In genomic region chr10:79242620-79243152, GRCh38 we compare ENCODE assay signal across 8 cellular contexts.
A peak's percentile ranks its signal among the peaks of the same experiment; 100 is the strongest.
DNase-seq lines count a peak whose midpoint lies in the region; ATAC-seq and TF ChIP-seq lines count a peak whose summit lies in the region.

No MANE protein-coding gene starts in this region.

- no peaks in the 10 kb centered on the region for H3K9me3 ChIP-seq in GM23248 (ENCODE audit: low read depth)
- H3K9me3 ChIP-seq in ectodermal cell (ENCODE audit: control insufficient read depth, low read length) = no peaks in the 10 kb centered on the region
- no peaks in the 10 kb centered on the region for H3K9me3 ChIP-seq in lung (ENCODE audit: control insufficient read depth in 2 of 2, insufficient read depth in 1 of 2, low read length in 1 of 2)

- 0% methylated on average over 28 to 38 of the region's 60 CpGs for WGBS in GM23248 (ENCODE audit: low coverage in 1 of 2, low lambda C conversion rate in 2 of 2, missing lambda C conversion rate in 2 of 2), 2 experiments
- 0% methylated on average over 57 to 58 of the region's 60 CpGs for WGBS in ectodermal cell, 2 experiments
- WGBS in lung, 2 donors = 0 to 1% methylated on average over 43 to 60 of the region's 60 CpGs

- TF ChIP-seq CTCF in lung (IDR thresholded peaks at IDR 0.05; ENCODE audit: control extremely low read depth, extremely low read depth) = no peak

- peak overlapping the region; percentile 64 for H3K4me3 ChIP-seq in GM23248
- peak overlapping the region; percentile 61 for H3K4me3 ChIP-seq in ectodermal cell (ENCODE audit: insufficient read depth, low read depth, low read length)
- H3K4me3 ChIP-seq in lung = peak overlapping the region; percentile 19

- H3K4me2 ChIP-seq in GM23248 (ENCODE audit: unreplicated experiment) = peak overlapping the region; percentile 70

- peaks cover 63% of the 10 kb centered on the region for H3K79me2 ChIP-seq in GM23248 (ENCODE audit: insufficient read depth)

- peak; percentile 83 for DNase-seq in EL
- DNase-seq in GM23248 = peak; percentile 95
- peak; percentile 12 for DNase-seq in NCI-H187 treated with DMSO at 0.1 percent for 48 hours (lab: John Stamatoyannopoulos, UW)
- peak; percentile 29 to 35 for DNase-seq in activated CD4-positive, alpha-beta T cell treated with anti-CD3 and anti-CD28 coated beads, Interleukin-2, amount 50 U/mL, for 24 hours (ENCODE audit: low read depth in 1 of 2, low spot score in 1 of 2)
- DNase-seq in lung (ENCODE audit: low spot score) = no peak
- peak; percentile 37 for DNase-seq in stimulated activated CD8-positive, alpha-beta memory T cell treated with anti-CD3 and anti-CD28 coated beads, Interleukin-12 subunit alpha, Interleukin-12 subunit beta, amount 100 ng/mL, for 4 hours (ENCODE audit: low read depth)
- no peak for DNase-seq in SHP77 (lab: John Stamatoyannopoulos, UW)

- peak overlapping the region; percentile 78 for H3K9ac ChIP-seq in GM23248

- H3K36me3 ChIP-seq in GM23248 (ENCODE audit: low read depth) (no peaks in the 10 kb centered on the region), ectodermal cell (ENCODE audit: control insufficient read depth, insufficient read depth, low read length) (no peaks in the 10 kb centered on the region), lung (ENCODE audit: control insufficient read depth in 2 of 2, insufficient read depth in 2 of 2, low read length in 2 of 2) (no peaks in the 10 kb centered on the region)

- no peaks in the 10 kb centered on the region for H4K20me1 ChIP-seq in GM23248 (ENCODE audit: insufficient read depth)

- ATAC-seq in lung (ENCODE audit: insufficient read depth, low FRiP score) = no peak

- H2AFZ ChIP-seq in GM23248 = no peak overlapping the region

- H3F3A ChIP-seq in GM23248 (ENCODE audit: insufficient read depth) = peaks cover 52% of the 10 kb centered on the region

- H3K27ac ChIP-seq in GM23248 (peak overlapping the region; percentile 62), ectodermal cell (ENCODE audit: insufficient read depth, low read depth, low read length, poor library complexity, severe bottlenecking) (peak overlapping the region; percentile 44), lung (ENCODE audit: low read depth in 1 of 2, low read length in 1 of 2) (peak overlapping the region; percentile 84 to 85)

- in situ Hi-C loops in GM23248 (cut with MboI) = no loop called here

- no peaks in the 10 kb centered on the region for H3K9me2 ChIP-seq in GM23248 (ENCODE audit: insufficient read depth)

- peaks cover 57% of the 10 kb centered on the region for H3K4me1 ChIP-seq in GM23248 (ENCODE audit: insufficient read depth)
- peaks cover 51% of the 10 kb centered on the region for H3K4me1 ChIP-seq in ectodermal cell (ENCODE audit: control insufficient read depth, insufficient read depth, low read length)
- peaks cover 24 to 56% of the 10 kb centered on the region in 2 donors for H3K4me1 ChIP-seq in lung (ENCODE audit: control insufficient read depth in 2 of 2, insufficient read depth in 2 of 2, low read length in 2 of 2)

- no peaks in the 10 kb centered on the region for H3K27me3 ChIP-seq in GM23248 (replicated peaks; ENCODE audit: insufficient read depth)
- peaks cover 6% of the 10 kb centered on the region for H3K27me3 ChIP-seq in ectodermal cell (ENCODE audit: control insufficient read depth, insufficient read depth, low read length, poor library complexity, severe bottlenecking)
- H3K27me3 ChIP-seq in lung (ENCODE audit: control insufficient read depth, insufficient read depth) = no peaks in the 10 kb centered on the region

Comparison
In these comparisons a context has a peak if more than half of its experiments do, and no peak if none do; other contexts are left out.
1. DNase-seq: peak in EL (single experiment), GM23248 (single experiment), NCI-H187 treated with DMSO at 0.1 percent for 48 hours (single experiment), activated CD4-positive, alpha-beta T cell treated with anti-CD3 and anti-CD28 coated beads, Interleukin-2, amount 50 U/mL, for 24 hours (2 of 2) and stimulated activated CD8-positive, alpha-beta memory T cell treated with anti-CD3 and anti-CD28 coated beads, Interleukin-12 subunit alpha, Interleukin-12 subunit beta, amount 100 ng/mL, for 4 hours (single experiment); none in lung (single experiment) and SHP77 (0 of 2).
2. Peak in every context shown above with its lines, with median percentiles within 50 percentile points of each other: H3K27ac ChIP-seq and H3K4me3 ChIP-seq.